ENCODE assay signal across 23 cellular contexts in genomic region chr3:82586414-82586813, GRCh38.
"Had no signal": no experiment of that assay in that cellular context is flagged by ENCODE, and none has a peak within 500 bp of the region (broad histone marks: within the 10 kb centered on the region; RNA-seq: fewer than 3 reads in every experiment).

No MANE protein-coding gene starts in this region.

- H3K27me3 ChIP-seq: neural progenitor cell, neutrophil, right atrium auricular region, right lobe of liver, stomach, testis, thyroid gland, transverse colon, upper lobe of left lung, vagina had no signal

- H3K9me3 ChIP-seq: left ventricle myocardium inferior, neutrophil, right atrium auricular region, right lobe of liver, testis, thyroid gland, transverse colon, upper lobe of left lung, vagina had no signal

- H3K4me1 ChIP-seq: left ventricle myocardium inferior, neural progenitor cell, right atrium auricular region, right lobe of liver, testis, thyroid gland, transverse colon, upper lobe of left lung, vagina had no signal

- H3K4me3 ChIP-seq: left ventricle myocardium inferior, lung, neural progenitor cell, right atrium auricular region, right lobe of liver, smooth muscle cell, stomach, testis, thyroid gland, transverse colon, upper lobe of left lung, vagina had no signal

- DNase-seq: islet precursor cell; left ventricle myocardium inferior; mesendoderm; naive B cell; natural killer cell; nephron progenitor cell; occipital lobe; right lobe of liver; stimulated activated CD4-positive, alpha-beta T cell treated with anti-CD3 and anti-CD28 coated beads, Interleukin-1b, Interleukin-23, amount 100 ng/mL, for 48 hours; stimulated activated CD4-positive, alpha-beta T cell treated with anti-CD3 and anti-CD28 coated beads, Interleukin-4, amount 100 ng/mL, for 1 hour; stimulated activated naive B cell treated with anti-CD40 and anti-IgM and Interleukin-4, amounts not matched to agents 10 μg/mL and 1 μg/mL and 100 μg/mL, for 72 hours; stimulated activated naive CD8-positive, alpha-beta T cell treated with anti-CD3 and anti-CD28 coated beads, Interleukin-15, Interleukin-2, amounts not matched to agents 100 U/mL and 50 U/mL, for 24 hours; stomach; testis; thyroid gland; transverse colon; upper lobe of left lung had no signal

- H3K36me3 ChIP-seq: left ventricle myocardium inferior, neural progenitor cell, neutrophil, right atrium auricular region, right lobe of liver, stomach, thyroid gland, transverse colon, upper lobe of left lung, vagina had no signal

- ATAC-seq: natural killer cell; stimulated activated naive B cell treated with anti-CD40 and anti-IgM and Interleukin-4, amounts not matched to agents 10 μg/mL and 1 μg/mL and 100 μg/mL, for 72 hours; stimulated activated naive CD8-positive, alpha-beta T cell treated with anti-CD3 and anti-CD28 coated beads, Interleukin-15, Interleukin-2, amounts not matched to agents 100 U/mL and 50 U/mL, for 24 hours had no signal

- H3K27ac ChIP-seq: left ventricle myocardium inferior, neural progenitor cell, neutrophil, right atrium auricular region, right lobe of liver, stomach, testis, thyroid gland, transverse colon, upper lobe of left lung, vagina had no signal
